ENCODE assay signal across 9 cellular contexts in the genomic region with DNA sequence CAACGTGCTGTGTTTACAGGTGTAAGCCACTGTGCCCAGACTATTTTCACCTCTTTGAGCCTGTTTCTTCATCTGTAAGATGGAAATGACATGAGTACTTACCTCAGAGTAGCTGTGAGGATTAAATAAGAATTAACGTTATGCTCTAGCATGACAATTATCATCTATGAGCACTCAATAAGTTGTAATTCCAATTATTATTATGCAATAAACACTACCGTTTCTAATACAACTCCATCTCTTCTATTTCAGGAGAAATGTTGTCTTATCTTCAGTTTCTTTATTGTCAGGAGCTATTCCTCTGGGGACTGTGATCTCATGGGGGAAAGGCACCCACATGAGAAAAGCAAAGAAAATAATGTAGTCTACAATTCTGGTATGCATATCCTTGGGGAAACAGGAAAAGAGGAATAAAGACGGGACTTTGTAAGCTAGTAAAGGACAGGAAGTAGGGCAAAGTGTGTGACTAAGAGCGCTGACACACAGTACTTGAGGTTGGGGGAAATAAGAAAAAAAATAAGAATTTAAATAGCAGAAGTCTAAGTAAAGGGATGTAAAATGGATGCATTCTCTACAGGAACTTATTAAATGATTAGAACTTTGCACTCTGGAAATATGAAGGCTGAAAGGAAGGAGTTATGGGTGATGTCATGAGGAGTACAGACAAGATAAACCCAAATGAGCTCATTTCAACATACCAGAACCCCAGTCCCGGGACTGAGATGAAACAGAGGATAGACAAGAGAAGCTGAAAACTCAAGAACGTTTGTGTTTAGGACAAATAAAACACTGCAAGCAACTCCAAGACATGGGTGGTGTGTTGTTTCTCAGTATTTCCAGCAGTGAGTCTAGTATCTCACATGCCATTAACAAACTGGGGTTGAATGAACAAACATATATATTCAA. TPM values are rescaled to one million over a fixed set of nuclear protein-coding genes. Genes with fewer than 3 reads are reported as not detected.
DNase-seq lines count a peak whose midpoint lies in the region; ATAC-seq and TF ChIP-seq lines count a peak whose summit lies in the region.
"Had no signal": no experiment of that assay in that cellular context is flagged by ENCODE, and none has a peak within 500 bp of the region (broad histone marks: within the 10 kb centered on the region; RNA-seq: fewer than 3 reads in every experiment).

No MANE protein-coding gene starts in this region.

- H4K8ac ChIP-seq in IMR-90 (ENCODE audit: low read depth in 2 of 2, low read length in 2 of 2): peak overlapping the region in 1 of 2 experiments; percentile 27; a peak in 1 of 4 replicates

- DNase-seq in AG08395 (ENCODE audit: low spot score) (peak; percentile 27), IMR-90 (peak; percentile 69), adrenal gland (no peak), hepatocyte (ENCODE audit: low spot score) (no peak), NCI-H82 treated with DMSO at 0.1 percent for 48 hours (lab: John Stamatoyannopoulos, UW; ENCODE audit: unreplicated experiment) (no peak), substantia nigra (lab: John Stamatoyannopoulos, UW) (no peak), NCI-H345 (lab: John Stamatoyannopoulos, UW) (no peak)
- no peak for DNase-seq in activated naive CD4-positive, alpha-beta T cell treated with Interleukin-2 at 50 U/mL for 16 hours
- DNase-seq: anterior cingulate cortex had no signal

- intact Hi-C loops in IMR-90 (cut with micrococcal nuclease) (no loop called here), adrenal gland (cut with DNase I) (no loop called here)

- H2AK9ac ChIP-seq in IMR-90 (replicated peaks; ENCODE audit: low read depth, low read length, poor library complexity): no peak overlapping the region

- in situ Hi-C loops in IMR-90 (cut with MboI; ENCODE audit: low sequenced_read_pairs): no loop called here

- H3K4ac ChIP-seq in IMR-90 (ENCODE audit: low read depth, low read length): no peak overlapping the region; the same call in 1 of the 2 replicates

- H3K4me2 ChIP-seq in IMR-90 (ENCODE audit: low read depth, low read length): no peak overlapping the region
- H3K4me2 ChIP-seq in hepatocyte: peak overlapping the region; percentile 10

- peak overlapping the region; percentile 55 for H2BK5ac ChIP-seq in IMR-90 (ENCODE audit: low read depth, low read length, poor library complexity, severe bottlenecking)

- H2BK15ac ChIP-seq in IMR-90 (ENCODE audit: low read depth, low read length): peak overlapping the region; percentile 35; the same call in 1 of the 3 replicates

- POLR2A ChIA-PET in IMR-90 (lab: Charles Lee; ENCODE audit: unreplicated experiment): interaction anchor here (0.6 kb wide), 1 partner anchor 20 kb away, joined by 4 read pairs; no protein-coding TSS in a partner anchor

- no peak overlapping the region for H2BK120ac ChIP-seq in IMR-90 (ENCODE audit: low read depth, low read length)

- H2AFZ ChIP-seq in IMR-90 (replicated peaks; ENCODE audit: low read length, poor library complexity): no peak overlapping the region
- H2AFZ ChIP-seq in hepatocyte: no peak overlapping the region

- no TSS peak for BruUV-seq in IMR-90 (replicated peaks; lab: Mats Ljungman, UMichigan)

- no peak overlapping the region for H3K9ac ChIP-seq in IMR-90 (ENCODE audit: low read depth, low read length)

- no peak overlapping the region for H4K5ac ChIP-seq in IMR-90 (ENCODE audit: low read depth, low read length)

- TF ChIP-seq CTCF in IMR-90 (conservative IDR thresholded peaks at IDR 0.05; ENCODE audit: low read depth, low read length): no peak
- TF ChIP-seq CTCF in adrenal gland (IDR thresholded peaks at IDR 0.05): no peak
- no peak for TF ChIP-seq CTCF in hepatocyte (IDR thresholded peaks at IDR 0.05; ENCODE audit: poor library complexity)

- H4K91ac ChIP-seq in IMR-90 (ENCODE audit: insufficient read depth, low read depth, low read length): no peak overlapping the region

- H3K36me3 ChIP-seq in IMR-90 (ENCODE audit: control insufficient read depth, insufficient read depth, low read length) (no peaks in the 10 kb centered on the region), adrenal gland (replicated peaks in 1 of 2) (no peaks in the 10 kb centered on the region), hepatocyte (replicated peaks; ENCODE audit: insufficient read depth, low read depth) (no peaks in the 10 kb centered on the region)

- H2AK5ac ChIP-seq in IMR-90 (ENCODE audit: low read depth, low read length): peak overlapping the region; percentile 27; the same call in 1 of the 2 replicates

- H3K23ac ChIP-seq in IMR-90 (ENCODE audit: low read depth, low read length): no peak overlapping the region

- H2BK20ac ChIP-seq in IMR-90 (ENCODE audit: low read depth, low read length): no peak overlapping the region

- H3K9me3 ChIP-seq in IMR-90 (ENCODE audit: control insufficient read depth, insufficient read depth, low read length) (peaks cover under 1% of the 10 kb centered on the region), adrenal gland (replicated peaks in 1 of 3) (peaks cover 0 to 20% (median 9%) of the 10 kb centered on the region in 3 donors), hepatocyte (ENCODE audit: low read depth) (no peaks in the 10 kb centered on the region)

- dilution Hi-C loops in IMR-90 (cut with HindIII; ENCODE audit: low sequenced_read_pairs, unreplicated experiment): no loop called here

- H3K27ac ChIP-seq in IMR-90 (ENCODE audit: insufficient read depth, low read length): no peak overlapping the region
- H3K27ac ChIP-seq in adrenal gland: peak overlapping the region in 3 of 5 donors; percentile 0 to 35 (median 23)
- peak overlapping the region; percentile 11 for H3K27ac ChIP-seq in hepatocyte
- H3K27ac ChIP-seq in substantia nigra (ENCODE audit: low read depth, low read length, poor library complexity, severe bottlenecking): no peak overlapping the region

- H3K4me3 ChIP-seq in IMR-90 (ENCODE audit: insufficient read depth, low read depth, low read length) (no peak overlapping the region), adrenal gland (no peak overlapping the region), hepatocyte (no peak overlapping the region)

- H4K20me1 ChIP-seq in IMR-90 (ENCODE audit: insufficient read depth, low read length) (no peaks in the 10 kb centered on the region), hepatocyte (ENCODE audit: insufficient read depth, poor library complexity, severe bottlenecking) (no peaks in the 10 kb centered on the region)

- no peak for TF ChIP-seq POLR2A in IMR-90 (IDR thresholded peaks at IDR 0.05; ENCODE audit: low read depth, low read length)
- TF ChIP-seq POLR2A in adrenal gland (IDR thresholded peaks at IDR 0.05): no peak

- no peak for TF ChIP-seq RAD21 in IMR-90 (IDR thresholded peaks at IDR 0.05; ENCODE audit: low read length)

- H3K27me3 ChIP-seq in IMR-90 (ENCODE audit: control insufficient read depth, insufficient read depth, low read length) (no peaks in the 10 kb centered on the region), adrenal gland (no peaks in the 10 kb centered on the region), hepatocyte (no peaks in the 10 kb centered on the region)

- CTCF ChIA-PET in IMR-90 (lab: Yijun Ruan, JAX): interaction anchor here (1.1 kb wide), 1 partner anchor 14 kb away, joined by 3 read pairs; no protein-coding TSS in a partner anchor

- no peak overlapping the region; the same call in 1 of the 2 replicates for H3K18ac ChIP-seq in IMR-90 (ENCODE audit: low read depth, low read length)

- no peaks in the 10 kb centered on the region for H3K79me2 ChIP-seq in hepatocyte

- ATAC-seq in IMR-90 (ENCODE audit: low read depth): peak; percentile 56

- H3K56ac ChIP-seq in IMR-90 (ENCODE audit: extremely low read depth, insufficient read depth, low read length): no peak overlapping the region

- 0% methylated on average over 1 of the region's 7 CpGs; no CpG with 5 or more reads in 1 of the 2 experiments for WGBS in IMR-90 (ENCODE audit: extremely low coverage in 2 of 2, insufficient read length in 1 of 2), 2 experiments
- 53 to 64% (median 55%) methylated on average over 7 of the region's 7 CpGs for WGBS in adrenal gland, 4 donors
- 68% methylated on average over 7 of the region's 7 CpGs for WGBS in hepatocyte (ENCODE audit: low lambda C conversion rate, missing lambda C conversion rate)

- H3K4me1 ChIP-seq in IMR-90 (ENCODE audit: control insufficient read depth, insufficient read depth, low read length) (peaks cover 2% of the 10 kb centered on the region; the same call in 1 of the 2 replicates), adrenal gland (replicated peaks in 1 of 2) (peaks cover 22 to 43% of the 10 kb centered on the region in 2 donors), hepatocyte (ENCODE audit: insufficient read depth) (no peaks in the 10 kb centered on the region)

- 0 out of 2 replicates have a peak, but pooled peaks cover 3% of the 10 kb centered on the region for H3K9me1 ChIP-seq in IMR-90 (ENCODE audit: insufficient read depth, low read length)

- H3K9me2 ChIP-seq in hepatocyte (replicated peaks; ENCODE audit: insufficient read depth): no peaks in the 10 kb centered on the region

- H3K79me1 ChIP-seq in IMR-90 (ENCODE audit: low read depth in 1 of 2, low read length in 2 of 2): peaks cover 10 to 28% of the 10 kb centered on the region in 2 experiments

- H3K14ac ChIP-seq in IMR-90 (replicated peaks; ENCODE audit: low read depth, low read length): peak overlapping the region; percentile 26; the same call in 1 of the 2 replicates

TF ChIP-seq in IMR-90, 13 proteins besides CTCF, POLR2A, EP300 and RAD21:
- TF ChIP-seq MAFK (IDR thresholded peaks at IDR 0.05; ENCODE audit: low read depth, low read length): no peak
- peak; percentile 21; the same call in 1 of the 2 replicates for TF ChIP-seq CEBPB (IDR thresholded peaks at IDR 0.05; ENCODE audit: low read depth, low read length)

RNA-seq across cellular contexts. Expression of gene PHC2, which starts 9.8 kb away (rescaled TPM):
- total RNA-seq in IMR-90 (2012; rRNA removed): 43.3 and 46.4 TPM in 2 replicates
- polyA plus RNA-seq in IMR-90 (2012; rRNA removed): 86.3 and 98.1 TPM in 2 replicates
- 91.9 and 128 TPM in 2 replicates for polyA plus RNA-seq in IMR-90 (2012; cell fraction: cytosol; rRNA removed)
- polyA plus RNA-seq in IMR-90 (2012; cell fraction: nucleus; rRNA removed; ENCODE audit: low replicate concordance): 110 and 133 TPM in 2 replicates
- 100 to 1,000 TPM; 100 to 164 (median 131) TPM for total RNA-seq in adrenal gland
- polyA plus RNA-seq in adrenal gland: 100 to 1,000 TPM in 1 of 3 donors, 10 to 100 TPM in 2; 61.5 to 104 (median 84.2) TPM
- 56.3 and 77.5 TPM in 2 replicates for total RNA-seq in hepatocyte
- polyA plus RNA-seq in hepatocyte: 101 and 121 TPM in 2 replicates

RNA-seq across cellular contexts. Expression of gene ZSCAN20, which starts 51.3 kb away (rescaled TPM):
- total RNA-seq in IMR-90 (2012; rRNA removed): 8.1 and 11.1 TPM in 2 replicates
- 1.9 and 2.1 TPM in 2 replicates for polyA plus RNA-seq in IMR-90 (2012; rRNA removed)
- polyA plus RNA-seq in IMR-90 (2012; cell fraction: cytosol; rRNA removed): 0.79 and 0.81 TPM in 2 replicates
- polyA plus RNA-seq in IMR-90 (2012; cell fraction: nucleus; rRNA removed; ENCODE audit: low replicate concordance): 3.0 and 5.9 TPM in 2 replicates
- 10 to 100 TPM in 1 of 8 donors, 1 to 10 TPM in 7; 3.6 to 12.7 (median 4.9) TPM for total RNA-seq in adrenal gland
- 1 to 10 TPM in 2 of 3 donors, under 1 TPM in 1; 0.84 to 1.8 (median 1.6) TPM for polyA plus RNA-seq in adrenal gland
- 6.6 and 6.8 TPM in 2 replicates for total RNA-seq in hepatocyte
- 0.98 and 1.5 TPM in 2 replicates for polyA plus RNA-seq in hepatocyte

Comparison
In these comparisons a context has a peak if more than half of its experiments do, and no peak if none do; other contexts are left out.
1. DNase-seq: peak in AG08395 (single experiment) and IMR-90 (single experiment); none in adrenal gland (0 of 7), hepatocyte (single experiment), NCI-H82 treated with DMSO at 0.1 percent for 48 hours (single experiment), substantia nigra (0 of 49), activated naive CD4-positive, alpha-beta T cell treated with Interleukin-2 at 50 U/mL for 16 hours (single experiment) and NCI-H345 (single experiment).
2. H3K27ac ChIP-seq: peak in adrenal gland (3 of 5) and hepatocyte (single experiment); none in IMR-90 (single experiment) and substantia nigra (single experiment).